ENCODE assay signal across 1 cellular context in the genomic region with DNA sequence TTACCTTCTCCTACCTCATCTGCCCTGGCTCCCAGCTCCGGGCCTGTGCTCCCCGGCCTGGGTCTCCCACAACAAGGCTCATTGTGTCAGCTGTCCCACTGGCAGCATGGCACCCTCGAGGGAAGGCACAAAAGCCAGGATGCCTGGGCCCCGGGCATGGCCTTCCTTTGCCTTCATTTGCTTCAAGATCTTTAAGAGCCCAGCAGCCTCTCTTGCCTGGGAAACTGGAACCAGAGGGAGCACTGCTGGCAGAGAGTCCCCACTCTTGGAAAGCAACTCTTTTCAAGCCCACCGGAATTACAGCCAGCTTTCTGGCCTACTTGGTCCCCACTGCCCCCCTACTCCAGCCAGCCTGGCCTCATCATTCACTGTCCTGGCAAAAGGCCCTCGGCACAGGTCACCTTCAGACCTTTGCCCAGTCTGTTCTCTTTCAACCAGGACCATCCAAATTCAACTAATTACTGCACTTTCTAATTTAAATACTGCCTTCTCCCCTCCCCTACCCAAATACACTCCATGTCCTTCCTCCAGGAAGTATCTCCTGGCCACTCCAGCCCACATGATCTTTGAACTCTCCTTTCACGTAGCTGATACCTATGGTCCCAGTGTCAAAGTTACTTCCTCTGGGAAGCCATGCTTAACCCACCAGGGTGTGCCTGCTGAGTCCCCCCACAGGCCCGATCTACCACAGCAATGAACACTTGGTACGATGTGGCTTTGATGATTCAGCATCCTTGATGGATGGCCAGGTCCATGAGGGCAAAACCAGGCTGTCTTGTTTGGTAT.
A peak's percentile ranks its signal among the peaks of the same experiment; 100 is the strongest.
TF ChIP-seq lines count a peak whose summit lies in the region.

No MANE protein-coding gene starts in this region.

TF ChIP-seq in HepG2, 621 proteins besides CTCF, POLR2A, EP300 and RAD21 (continued from another document and continues in another):
- TF ChIP-seq, protein P1, sequence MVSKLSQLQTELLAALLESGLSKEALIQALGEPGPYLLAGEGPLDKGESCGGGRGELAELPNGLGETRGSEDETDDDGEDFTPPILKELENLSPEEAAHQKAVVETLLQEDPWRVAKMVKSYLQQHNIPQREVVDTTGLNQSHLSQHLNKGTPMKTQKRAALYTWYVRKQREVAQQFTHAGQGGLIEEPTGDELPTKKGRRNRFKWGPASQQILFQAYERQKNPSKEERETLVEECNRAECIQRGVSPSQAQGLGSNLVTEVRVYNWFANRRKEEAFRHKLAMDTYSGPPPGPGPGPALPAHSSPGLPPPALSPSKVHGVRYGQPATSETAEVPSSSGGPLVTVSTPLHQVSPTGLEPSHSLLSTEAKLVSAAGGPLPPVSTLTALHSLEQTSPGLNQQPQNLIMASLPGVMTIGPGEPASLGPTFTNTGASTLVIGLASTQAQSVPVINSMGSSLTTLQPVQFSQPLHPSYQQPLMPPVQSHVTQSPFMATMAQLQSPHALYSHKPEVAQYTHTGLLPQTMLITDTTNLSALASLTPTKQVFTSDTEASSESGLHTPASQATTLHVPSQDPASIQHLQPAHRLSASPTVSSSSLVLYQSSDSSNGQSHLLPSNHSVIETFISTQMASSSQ (IDR thresholded peaks at IDR 0.05; ENCODE audit: low read depth) = no peak
- TF ChIP-seq, protein P1 (CRISPR knock-in tag; IDR thresholded peaks at IDR 0.05; ENCODE audit: borderline replicate concordance) = no peak
- TF ChIP-seq ZNF17 (CRISPR knock-in tag; IDR thresholded peaks at IDR 0.05) (no peak), POLR2G (IDR thresholded peaks at IDR 0.05; ENCODE audit: low read depth, low read length) (no peak), ZNF850 (CRISPR knock-in tag; conservative IDR thresholded peaks at IDR 0.05) (no peak), RXRB (CRISPR knock-in tag; IDR thresholded peaks at IDR 0.05; ENCODE audit: borderline replicate concordance) (peak; percentile 31; the same call in 1 of the 2 replicates), MED1 (CRISPR knock-in tag; IDR thresholded peaks at IDR 0.05) (peak; percentile 27; the same call in 1 of the 2 replicates), HOXD1 (CRISPR knock-in tag; IDR thresholded peaks at IDR 0.05) (no peak), ZFYVE20 (CRISPR knock-in tag; IDR thresholded peaks at IDR 0.05; ENCODE audit: borderline replicate concordance, low read depth) (0 out of 2 replicates have a peak, but pooled peaks have one; percentile 46), ERF (CRISPR knock-in tag; IDR thresholded peaks at IDR 0.05) (peak; percentile 16; the same call in 1 of the 2 replicates), KLF12 (CRISPR knock-in tag; IDR thresholded peaks at IDR 0.05; ENCODE audit: borderline replicate concordance) (no peak), SAP130 (CRISPR knock-in tag; IDR thresholded peaks at IDR 0.05; ENCODE audit: low read depth) (peak; percentile 61), NCOR1 (IDR thresholded peaks at IDR 0.05; ENCODE audit: borderline replicate concordance, low read length) (peak; percentile 66; the same call in 1 of the 2 replicates), ZNF567 (CRISPR knock-in tag; IDR thresholded peaks at IDR 0.05; ENCODE audit: borderline replicate concordance) (no peak), MIER2 (CRISPR knock-in tag; IDR thresholded peaks at IDR 0.05) (no peak), ELF1 (CRISPR knock-in tag; IDR thresholded peaks at IDR 0.05) (peak; percentile 69), IRF2 (CRISPR knock-in tag; IDR thresholded peaks at IDR 0.05) (peak; percentile 42; the same call in 1 of the 2 replicates), ZNF292 (CRISPR knock-in tag; IDR thresholded peaks at IDR 0.05; ENCODE audit: borderline replicate concordance, low read depth) (0 out of 2 replicates have a peak, but pooled peaks have one; percentile 29), EHMT2 (IDR thresholded peaks at IDR 0.05; ENCODE audit: borderline replicate concordance, low read depth, low read length) (no peak), ZNF121 (CRISPR knock-in tag; IDR thresholded peaks at IDR 0.05) (no peak), MEF2D (CRISPR knock-in tag; IDR thresholded peaks at IDR 0.05) (0 out of 2 replicates have a peak, but pooled peaks have one; percentile 19), ZBTB7B (CRISPR knock-in tag; IDR thresholded peaks at IDR 0.05) (0 out of 2 replicates have a peak, but pooled peaks have one; percentile 70)
- TF ChIP-seq, protein P2, sequence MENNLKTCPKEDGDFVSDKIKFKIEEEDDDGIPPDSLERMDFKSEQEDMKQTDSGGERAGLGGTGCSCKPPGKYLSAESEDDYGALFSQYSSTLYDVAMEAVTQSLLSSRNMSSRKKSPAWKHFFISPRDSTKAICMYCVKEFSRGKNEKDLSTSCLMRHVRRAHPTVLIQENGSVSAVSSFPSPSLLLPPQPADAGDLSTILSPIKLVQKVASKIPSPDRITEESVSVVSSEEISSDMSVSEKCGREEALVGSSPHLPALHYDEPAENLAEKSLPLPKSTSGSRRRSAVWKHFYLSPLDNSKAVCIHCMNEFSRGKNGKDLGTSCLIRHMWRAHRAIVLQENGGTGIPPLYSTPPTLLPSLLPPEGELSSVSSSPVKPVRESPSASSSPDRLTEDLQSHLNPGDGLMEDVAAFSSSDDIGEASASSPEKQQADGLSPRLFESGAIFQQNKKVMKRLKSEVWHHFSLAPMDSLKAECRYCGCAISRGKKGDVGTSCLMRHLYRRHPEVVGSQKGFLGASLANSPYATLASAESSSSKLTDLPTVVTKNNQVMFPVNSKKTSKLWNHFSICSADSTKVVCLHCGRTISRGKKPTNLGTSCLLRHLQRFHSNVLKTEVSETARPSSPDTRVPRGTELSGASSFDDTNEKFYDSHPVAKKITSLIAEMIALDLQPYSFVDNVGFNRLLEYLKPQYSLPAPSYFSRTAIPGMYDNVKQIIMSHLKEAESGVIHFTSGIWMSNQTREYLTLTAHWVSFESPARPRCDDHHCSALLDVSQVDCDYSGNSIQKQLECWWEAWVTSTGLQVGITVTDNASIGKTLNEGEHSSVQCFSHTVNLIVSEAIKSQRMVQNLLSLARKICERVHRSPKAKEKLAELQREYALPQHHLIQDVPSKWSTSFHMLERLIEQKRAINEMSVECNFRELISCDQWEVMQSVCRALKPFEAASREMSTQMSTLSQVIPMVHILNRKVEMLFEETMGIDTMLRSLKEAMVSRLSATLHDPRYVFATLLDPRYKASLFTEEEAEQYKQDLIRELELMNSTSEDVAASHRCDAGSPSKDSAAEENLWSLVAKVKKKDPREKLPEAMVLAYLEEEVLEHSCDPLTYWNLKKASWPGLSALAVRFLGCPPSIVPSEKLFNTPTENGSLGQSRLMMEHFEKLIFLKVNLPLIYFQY (CRISPR knock-in tag; IDR thresholded peaks at IDR 0.05; ENCODE audit: borderline replicate concordance) = peak; percentile 40; the same call in 1 of the 2 replicates
- TF ChIP-seq, protein P3, sequence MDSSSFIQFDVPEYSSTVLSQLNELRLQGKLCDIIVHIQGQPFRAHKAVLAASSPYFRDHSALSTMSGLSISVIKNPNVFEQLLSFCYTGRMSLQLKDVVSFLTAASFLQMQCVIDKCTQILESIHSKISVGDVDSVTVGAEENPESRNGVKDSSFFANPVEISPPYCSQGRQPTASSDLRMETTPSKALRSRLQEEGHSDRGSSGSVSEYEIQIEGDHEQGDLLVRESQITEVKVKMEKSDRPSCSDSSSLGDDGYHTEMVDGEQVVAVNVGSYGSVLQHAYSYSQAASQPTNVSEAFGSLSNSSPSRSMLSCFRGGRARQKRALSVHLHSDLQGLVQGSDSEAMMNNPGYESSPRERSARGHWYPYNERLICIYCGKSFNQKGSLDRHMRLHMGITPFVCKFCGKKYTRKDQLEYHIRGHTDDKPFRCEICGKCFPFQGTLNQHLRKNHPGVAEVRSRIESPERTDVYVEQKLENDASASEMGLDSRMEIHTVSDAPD (CRISPR knock-in tag; IDR thresholded peaks at IDR 0.05) = no peak
- TF ChIP-seq, protein P4, sequence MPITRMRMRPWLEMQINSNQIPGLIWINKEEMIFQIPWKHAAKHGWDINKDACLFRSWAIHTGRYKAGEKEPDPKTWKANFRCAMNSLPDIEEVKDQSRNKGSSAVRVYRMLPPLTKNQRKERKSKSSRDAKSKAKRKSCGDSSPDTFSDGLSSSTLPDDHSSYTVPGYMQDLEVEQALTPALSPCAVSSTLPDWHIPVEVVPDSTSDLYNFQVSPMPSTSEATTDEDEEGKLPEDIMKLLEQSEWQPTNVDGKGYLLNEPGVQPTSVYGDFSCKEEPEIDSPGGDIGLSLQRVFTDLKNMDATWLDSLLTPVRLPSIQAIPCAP (CRISPR knock-in tag; IDR thresholded peaks at IDR 0.05; ENCODE audit: low read depth) = no peak
- TF ChIP-seq, protein P5, sequence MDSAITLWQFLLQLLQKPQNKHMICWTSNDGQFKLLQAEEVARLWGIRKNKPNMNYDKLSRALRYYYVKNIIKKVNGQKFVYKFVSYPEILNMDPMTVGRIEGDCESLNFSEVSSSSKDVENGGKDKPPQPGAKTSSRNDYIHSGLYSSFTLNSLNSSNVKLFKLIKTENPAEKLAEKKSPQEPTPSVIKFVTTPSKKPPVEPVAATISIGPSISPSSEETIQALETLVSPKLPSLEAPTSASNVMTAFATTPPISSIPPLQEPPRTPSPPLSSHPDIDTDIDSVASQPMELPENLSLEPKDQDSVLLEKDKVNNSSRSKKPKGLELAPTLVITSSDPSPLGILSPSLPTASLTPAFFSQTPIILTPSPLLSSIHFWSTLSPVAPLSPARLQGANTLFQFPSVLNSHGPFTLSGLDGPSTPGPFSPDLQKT (CRISPR knock-in tag; IDR thresholded peaks at IDR 0.05; ENCODE audit: borderline replicate concordance) = no peak
- TF ChIP-seq, protein P6, sequence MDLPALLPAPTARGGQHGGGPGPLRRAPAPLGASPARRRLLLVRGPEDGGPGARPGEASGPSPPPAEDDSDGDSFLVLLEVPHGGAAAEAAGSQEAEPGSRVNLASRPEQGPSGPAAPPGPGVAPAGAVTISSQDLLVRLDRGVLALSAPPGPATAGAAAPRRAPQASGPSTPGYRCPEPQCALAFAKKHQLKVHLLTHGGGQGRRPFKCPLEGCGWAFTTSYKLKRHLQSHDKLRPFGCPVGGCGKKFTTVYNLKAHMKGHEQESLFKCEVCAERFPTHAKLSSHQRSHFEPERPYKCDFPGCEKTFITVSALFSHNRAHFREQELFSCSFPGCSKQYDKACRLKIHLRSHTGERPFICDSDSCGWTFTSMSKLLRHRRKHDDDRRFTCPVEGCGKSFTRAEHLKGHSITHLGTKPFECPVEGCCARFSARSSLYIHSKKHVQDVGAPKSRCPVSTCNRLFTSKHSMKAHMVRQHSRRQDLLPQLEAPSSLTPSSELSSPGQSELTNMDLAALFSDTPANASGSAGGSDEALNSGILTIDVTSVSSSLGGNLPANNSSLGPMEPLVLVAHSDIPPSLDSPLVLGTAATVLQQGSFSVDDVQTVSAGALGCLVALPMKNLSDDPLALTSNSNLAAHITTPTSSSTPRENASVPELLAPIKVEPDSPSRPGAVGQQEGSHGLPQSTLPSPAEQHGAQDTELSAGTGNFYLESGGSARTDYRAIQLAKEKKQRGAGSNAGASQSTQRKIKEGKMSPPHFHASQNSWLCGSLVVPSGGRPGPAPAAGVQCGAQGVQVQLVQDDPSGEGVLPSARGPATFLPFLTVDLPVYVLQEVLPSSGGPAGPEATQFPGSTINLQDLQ (CRISPR knock-in tag; IDR thresholded peaks at IDR 0.05) = no peak
- TF ChIP-seq, protein P7, sequence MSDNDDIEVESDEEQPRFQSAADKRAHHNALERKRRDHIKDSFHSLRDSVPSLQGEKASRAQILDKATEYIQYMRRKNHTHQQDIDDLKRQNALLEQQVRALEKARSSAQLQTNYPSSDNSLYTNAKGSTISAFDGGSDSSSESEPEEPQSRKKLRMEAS (IDR thresholded peaks at IDR 0.05) = peak; percentile 44; the same call in 1 of the 2 replicates
- TF ChIP-seq, protein P8, sequence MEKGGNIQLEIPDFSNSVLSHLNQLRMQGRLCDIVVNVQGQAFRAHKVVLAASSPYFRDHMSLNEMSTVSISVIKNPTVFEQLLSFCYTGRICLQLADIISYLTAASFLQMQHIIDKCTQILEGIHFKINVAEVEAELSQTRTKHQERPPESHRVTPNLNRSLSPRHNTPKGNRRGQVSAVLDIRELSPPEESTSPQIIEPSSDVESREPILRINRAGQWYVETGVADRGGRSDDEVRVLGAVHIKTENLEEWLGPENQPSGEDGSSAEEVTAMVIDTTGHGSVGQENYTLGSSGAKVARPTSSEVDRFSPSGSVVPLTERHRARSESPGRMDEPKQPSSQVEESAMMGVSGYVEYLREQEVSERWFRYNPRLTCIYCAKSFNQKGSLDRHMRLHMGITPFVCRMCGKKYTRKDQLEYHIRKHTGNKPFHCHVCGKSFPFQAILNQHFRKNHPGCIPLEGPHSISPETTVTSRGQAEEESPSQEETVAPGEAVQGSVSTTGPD (CRISPR knock-in tag; IDR thresholded peaks at IDR 0.05) = no peak; the same call in 1 of the 2 replicates
- TF ChIP-seq, protein P9, sequence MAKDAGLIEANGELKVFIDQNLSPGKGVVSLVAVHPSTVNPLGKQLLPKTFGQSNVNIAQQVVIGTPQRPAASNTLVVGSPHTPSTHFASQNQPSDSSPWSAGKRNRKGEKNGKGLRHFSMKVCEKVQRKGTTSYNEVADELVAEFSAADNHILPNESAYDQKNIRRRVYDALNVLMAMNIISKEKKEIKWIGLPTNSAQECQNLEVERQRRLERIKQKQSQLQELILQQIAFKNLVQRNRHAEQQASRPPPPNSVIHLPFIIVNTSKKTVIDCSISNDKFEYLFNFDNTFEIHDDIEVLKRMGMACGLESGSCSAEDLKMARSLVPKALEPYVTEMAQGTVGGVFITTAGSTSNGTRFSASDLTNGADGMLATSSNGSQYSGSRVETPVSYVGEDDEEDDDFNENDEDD (CRISPR knock-in tag; IDR thresholded peaks at IDR 0.05; ENCODE audit: borderline replicate concordance) = no peak
- TF ChIP-seq, protein P10, sequence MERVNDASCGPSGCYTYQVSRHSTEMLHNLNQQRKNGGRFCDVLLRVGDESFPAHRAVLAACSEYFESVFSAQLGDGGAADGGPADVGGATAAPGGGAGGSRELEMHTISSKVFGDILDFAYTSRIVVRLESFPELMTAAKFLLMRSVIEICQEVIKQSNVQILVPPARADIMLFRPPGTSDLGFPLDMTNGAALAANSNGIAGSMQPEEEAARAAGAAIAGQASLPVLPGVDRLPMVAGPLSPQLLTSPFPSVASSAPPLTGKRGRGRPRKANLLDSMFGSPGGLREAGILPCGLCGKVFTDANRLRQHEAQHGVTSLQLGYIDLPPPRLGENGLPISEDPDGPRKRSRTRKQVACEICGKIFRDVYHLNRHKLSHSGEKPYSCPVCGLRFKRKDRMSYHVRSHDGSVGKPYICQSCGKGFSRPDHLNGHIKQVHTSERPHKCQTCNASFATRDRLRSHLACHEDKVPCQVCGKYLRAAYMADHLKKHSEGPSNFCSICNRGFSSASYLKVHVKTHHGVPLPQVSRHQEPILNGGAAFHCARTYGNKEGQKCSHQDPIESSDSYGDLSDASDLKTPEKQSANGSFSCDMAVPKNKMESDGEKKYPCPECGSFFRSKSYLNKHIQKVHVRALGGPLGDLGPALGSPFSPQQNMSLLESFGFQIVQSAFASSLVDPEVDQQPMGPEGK (CRISPR knock-in tag; IDR thresholded peaks at IDR 0.05) = peak; percentile 49
